8 cellular contexts compared by ENCODE assay signal in the genomic region with DNA sequence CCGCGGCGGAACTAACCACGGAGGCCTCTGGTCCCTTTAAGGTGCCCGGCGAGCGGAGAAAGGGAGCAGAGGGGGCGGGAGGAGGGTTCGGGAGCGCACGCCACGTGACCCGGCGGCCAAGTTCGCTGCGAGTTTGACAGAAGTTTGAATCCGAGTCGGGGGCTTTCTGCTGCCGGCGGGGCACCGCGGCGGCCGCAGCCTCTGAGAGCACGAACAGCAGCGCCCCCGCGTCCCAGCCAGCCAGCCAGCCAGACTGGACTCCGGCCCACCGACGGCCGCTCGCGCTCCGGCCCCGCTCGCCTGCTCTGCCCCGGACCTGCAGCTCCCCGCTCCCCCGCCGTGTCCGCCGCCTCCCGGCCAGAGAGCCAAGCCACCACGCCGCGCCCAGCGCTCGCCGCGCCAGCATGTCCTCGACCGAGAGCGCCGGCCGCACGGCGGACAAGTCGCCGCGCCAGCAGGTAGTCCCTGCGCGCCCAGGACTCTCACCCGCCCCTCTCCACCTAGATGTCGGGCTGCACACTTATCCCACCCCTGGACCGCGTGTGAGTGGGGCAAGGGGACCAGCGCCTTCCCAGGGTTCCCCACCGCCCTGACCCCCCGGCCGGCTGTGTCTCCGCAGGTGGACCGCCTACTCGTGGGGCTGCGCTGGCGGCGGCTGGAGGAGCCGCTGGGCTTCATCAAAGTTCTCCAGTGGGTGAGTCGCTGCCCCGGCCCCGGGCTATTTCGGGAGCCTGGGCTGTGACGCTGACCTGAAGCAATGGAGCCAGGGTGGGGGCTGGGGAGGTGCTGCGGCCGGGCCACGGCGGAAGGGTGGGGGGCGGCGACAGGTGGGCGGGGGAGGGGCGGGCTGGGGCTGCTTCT. TPM values are rescaled to one million over a fixed set of nuclear protein-coding genes. Genes with fewer than 3 reads are reported as not detected.
DNase-seq lines count a peak whose midpoint lies in the region; ATAC-seq and TF ChIP-seq lines count a peak whose summit lies in the region.

A gene (plus strand): TSS at position 107 of the 861 bp plus-strand sequence. CDS start 298 bp downstream, at position 405.

- H3K4me1 ChIP-seq in mucosa of descending colon (ENCODE audit: low read depth) (peaks cover 7% of the 10 kb centered on the region), vagina (peaks cover 28% of the 10 kb centered on the region)

- H3K9me3 Mint-ChIP-seq in endothelial cell (ENCODE audit: unreplicated experiment), result no peaks in the 10 kb centered on the region

- H3K9me3 ChIP-seq in mucosa of descending colon (no peaks in the 10 kb centered on the region), vagina (no peaks in the 10 kb centered on the region)

- no peaks in the 10 kb centered on the region for H3K27me3 ChIP-seq in vagina

- H3K4me1 Mint-ChIP-seq in endothelial cell (ENCODE audit: unreplicated experiment), result peaks cover 2% of the 10 kb centered on the region

- H3K36me3 Mint-ChIP-seq in endothelial cell (ENCODE audit: low read depth, unreplicated experiment), result no peaks in the 10 kb centered on the region

- DNase-seq in G401 (ENCODE audit: low spot score), result peak; percentile 13
- DNase-seq in SK-MEL-5 (ENCODE audit: low read depth, low spot score), result peak; percentile 21
- peak; percentile 35 for DNase-seq in endothelial cell (ENCODE audit: low spot score)
- peak in 2 of 3 donors; percentile 42 to 48 for DNase-seq in mucosa of descending colon
- no peak for DNase-seq in vagina (ENCODE audit: extremely low spot score in 2 of 2)
- DNase-seq in NCI-H2081 (lab: John Stamatoyannopoulos, UW), result no peak
- DNase-seq in NCI-H2029 (lab: John Stamatoyannopoulos, UW), result no peak

- no peak for TF ChIP-seq CTCF in endothelial cell (IDR thresholded peaks at IDR 0.05; ENCODE audit: unreplicated experiment)
- no peak for TF ChIP-seq CTCF in mucosa of descending colon (IDR thresholded peaks at IDR 0.05)
- TF ChIP-seq CTCF in vagina (IDR thresholded peaks at IDR 0.05), result no peak

- H3K36me3 ChIP-seq in mucosa of descending colon (ENCODE audit: low read depth) (no peaks in the 10 kb centered on the region), vagina (no peaks in the 10 kb centered on the region)

- H3K27ac Mint-ChIP-seq in endothelial cell (ENCODE audit: unreplicated experiment), result no peak within 1 kb of the TSS

- no peak for TF ChIP-seq POLR2A in vagina (IDR thresholded peaks at IDR 0.05)

- intact Hi-C loops in mucosa of descending colon (cut with DNase I, micrococcal nuclease) (no loop called here), vagina (cut with DNase I) (no loop called here)

- H3K27ac ChIP-seq in vagina, result peak within 1 kb of the TSS; percentile 64

- in situ Hi-C loops in G401 (cut with HindIII; ENCODE audit: low sequenced_read_pairs) (no loop called here), SK-MEL-5 (cut with HindIII; ENCODE audit: low pct_unique_long_range_greater_than_20kb, low sequenced_read_pairs) (no loop called here)

- peak within 1 kb of the TSS; percentile 87 for H3K4me3 Mint-ChIP-seq in endothelial cell (ENCODE audit: unreplicated experiment)

- H3K27me3 Mint-ChIP-seq in endothelial cell (ENCODE audit: unreplicated experiment), result peaks cover 11% of the 10 kb centered on the region

- no peak within 1 kb of the TSS for H3K4me3 ChIP-seq in mucosa of descending colon
- peak within 1 kb of the TSS; percentile 53 to 55 for H3K4me3 ChIP-seq in vagina

- ATAC-seq in mucosa of descending colon (peak; percentile 62), GM19023 (IDR thresholded peaks at IDR 0.05; ENCODE audit: unreplicated experiment) (no peak)

RNA-seq across cellular contexts. Expression of the gene that starts here (rescaled TPM):
- total RNA-seq in G401 (2014; rRNA removed; shearing (Covaris generic)), result not detected in 2 replicates
- total RNA-seq in SK-MEL-5 (2014; rRNA removed; shearing (Covaris generic)), result 0.35 and 0.37 TPM in 2 replicates
- polyA plus RNA-seq in SK-MEL-5 (2015; cell fraction: cytosol; rRNA removed), result 0.51 and 0.52 TPM in 2 replicates
- polyA plus RNA-seq in SK-MEL-5 (2015; cell fraction: nucleus; rRNA removed), result 0.47 and 1.2 TPM in 2 replicates
- total RNA-seq in endothelial cell (ENCODE audit: unreplicated experiment), result not detected
- total RNA-seq in mucosa of descending colon, result 1 to 10 TPM in 1 of 3 donors, under 1 TPM in 2; 0.12 to 6.6 (median 0.34) TPM
- 1.5 TPM for total RNA-seq in vagina

Comparison
In these comparisons a context has a peak if more than half of its experiments do, and no peak if none do; other contexts are left out.
1. Peak in DNase-seq in G401; RNA of the gene not detected or under 1 TPM.
2. Peak in DNase-seq in endothelial cell; RNA of the gene not detected or under 1 TPM.
3. DNase-seq: peak in SK-MEL-5 (single experiment) and mucosa of descending colon (2 of 3); none in vagina (0 of 2), NCI-H2081 (0 of 2) and NCI-H2029 (single experiment).